8 cellular contexts compared by ENCODE assay signal in genomic region chr19:10543420-10544241, GRCh38. TPM values are rescaled to one million over a fixed set of nuclear protein-coding genes. Genes with fewer than 3 reads are reported as not detected.
A peak's percentile ranks its signal among the peaks of the same experiment; 100 is the strongest.
DNase-seq lines count a peak whose midpoint lies in the region; ATAC-seq and TF ChIP-seq lines count a peak whose summit lies in the region.

Gene ATG4D, plus strand, starts transcription at chr19:10543904. Its CDS starts 187 bp downstream, at chr19:10544091.

- peak within 1 kb of the TSS; percentile 89 for H3K27ac Mint-ChIP-seq in stimulated activated effector memory CD8-positive, alpha-beta T cell treated with anti-CD3 and anti-CD28 coated beads, Interleukin-12 subunit alpha, Interleukin-12 subunit beta, amount 100 ng/mL, for 72 hours

- peaks cover 13% of the 10 kb centered on the region; the same call in 1 of the 2 replicates for H3K9me1 ChIP-seq in IMR-90 (ENCODE audit: insufficient read depth, low read length)

- TF ChIP-seq RAD21 in IMR-90 (IDR thresholded peaks at IDR 0.05; ENCODE audit: low read length): no peak

- POLR2A ChIA-PET in IMR-90 (lab: Charles Lee; ENCODE audit: unreplicated experiment) (no interaction called here), Panc1 (lab: Charles Lee) (no interaction called here)

- no peak within 1 kb of the TSS; the same call in 2 of the 3 replicates for H2BK15ac ChIP-seq in IMR-90 (ENCODE audit: low read depth, low read length)

- H2AK9ac ChIP-seq in IMR-90 (replicated peaks; ENCODE audit: low read depth, low read length, poor library complexity): peak within 1 kb of the TSS; percentile 97

- TF ChIP-seq CTCF in IMR-90 (conservative IDR thresholded peaks at IDR 0.05; ENCODE audit: low read depth, low read length): no peak
- no peak for TF ChIP-seq CTCF in Panc1 (IDR thresholded peaks at IDR 0.05)
- TF ChIP-seq CTCF in esophagus squamous epithelium (IDR thresholded peaks at IDR 0.05): no peak

- H3K36me3 ChIP-seq in IMR-90 (ENCODE audit: control insufficient read depth, insufficient read depth, low read length) (peaks cover 16% of the 10 kb centered on the region), Panc1 (ENCODE audit: control insufficient read depth, insufficient read depth, low read length) (no peaks in the 10 kb centered on the region; the same call in 1 of the 2 replicates), esophagus squamous epithelium (peaks cover 0 to 34% (median 11%) of the 10 kb centered on the region in 3 donors)

- peak within 1 kb of the TSS; percentile 96 for H2AFZ ChIP-seq in IMR-90 (replicated peaks; ENCODE audit: low read length, poor library complexity)

- H3K18ac ChIP-seq in IMR-90 (ENCODE audit: low read depth, low read length): peak within 1 kb of the TSS; percentile 40; the same call in 1 of the 2 replicates

- H3K4me3 ChIP-seq in IMR-90 (ENCODE audit: insufficient read depth, low read depth, low read length) (peak within 1 kb of the TSS; percentile 97), Panc1 (ENCODE audit: low read depth in 2 of 2, low read length in 2 of 2) (peak within 1 kb of the TSS; percentile 59 to 77), esophagus squamous epithelium (peak within 1 kb of the TSS; percentile 82 to 96 (median 91))

- peak within 1 kb of the TSS; percentile 51; the same call in 1 of the 2 replicates for H3K23ac ChIP-seq in IMR-90 (ENCODE audit: low read depth, low read length)

- H3K4ac ChIP-seq in IMR-90 (ENCODE audit: low read depth, low read length): peak within 1 kb of the TSS; percentile 65

- H2AK5ac ChIP-seq in IMR-90 (ENCODE audit: low read depth, low read length): peak within 1 kb of the TSS; percentile 83

- peak within 1 kb of the TSS; percentile 77 for H2BK5ac ChIP-seq in IMR-90 (ENCODE audit: low read depth, low read length, poor library complexity, severe bottlenecking)

- H4K8ac ChIP-seq in IMR-90 (ENCODE audit: low read depth in 2 of 2, low read length in 2 of 2): peak within 1 kb of the TSS; percentile 79 to 83; a peak in 3 of 4 replicates

- peak within 1 kb of the TSS; percentile 96 for H3K4me2 ChIP-seq in IMR-90 (ENCODE audit: low read depth, low read length)

- peaks cover 39% of the 10 kb centered on the region for H3K36me3 Mint-ChIP-seq in stimulated activated effector memory CD8-positive, alpha-beta T cell treated with anti-CD3 and anti-CD28 coated beads, Interleukin-12 subunit alpha, Interleukin-12 subunit beta, amount 100 ng/mL, for 72 hours

- H3K9me3 Mint-ChIP-seq in stimulated activated effector memory CD8-positive, alpha-beta T cell treated with anti-CD3 and anti-CD28 coated beads, Interleukin-12 subunit alpha, Interleukin-12 subunit beta, amount 100 ng/mL, for 72 hours: no peaks in the 10 kb centered on the region

- H3K27me3 ChIP-seq in IMR-90 (ENCODE audit: control insufficient read depth, insufficient read depth, low read length) (peaks cover 3% of the 10 kb centered on the region), Panc1 (ENCODE audit: control insufficient read depth, insufficient read depth, low read length) (no peaks in the 10 kb centered on the region), esophagus squamous epithelium (peaks cover 0 to 6% (median 0%) of the 10 kb centered on the region in 4 donors)

- CTCF ChIA-PET in IMR-90 (lab: Yijun Ruan, JAX) (no interaction called here), Panc1 (lab: Charles Lee) (interaction anchor here (0.7 kb wide), 1 partner anchor 62 kb away, joined by 3 read pairs; no protein-coding TSS in a partner anchor)

- peak within 1 kb of the TSS; percentile 79 for H3K9ac ChIP-seq in IMR-90 (ENCODE audit: low read depth, low read length)

- H2BK120ac ChIP-seq in IMR-90 (ENCODE audit: low read depth, low read length): no peak within 1 kb of the TSS

- dilution Hi-C loops in IMR-90 (cut with HindIII; ENCODE audit: low sequenced_read_pairs, unreplicated experiment): no loop called here

- H4K91ac ChIP-seq in IMR-90 (ENCODE audit: insufficient read depth, low read depth, low read length): no peak within 1 kb of the TSS; the same call in 1 of the 2 replicates

- H3K4me1 ChIP-seq in IMR-90 (ENCODE audit: control insufficient read depth, insufficient read depth, low read length) (peaks cover 5% of the 10 kb centered on the region; the same call in 1 of the 2 replicates), Panc1 (ENCODE audit: control insufficient read depth, insufficient read depth, low read length) (no peaks in the 10 kb centered on the region), esophagus squamous epithelium (peaks cover 17 to 45% (median 20%) of the 10 kb centered on the region in 3 donors)

- peak within 1 kb of the TSS; percentile 39; the same call in 1 of the 2 replicates for H3K56ac ChIP-seq in IMR-90 (ENCODE audit: extremely low read depth, insufficient read depth, low read length)

- BruUV-seq in IMR-90 (replicated peaks; lab: Mats Ljungman, UMichigan): no TSS peak
- no TSS peak for BruUV-seq in Panc1 (replicated peaks; lab: Mats Ljungman, UMichigan)

- H3K4me1 Mint-ChIP-seq in stimulated activated effector memory CD8-positive, alpha-beta T cell treated with anti-CD3 and anti-CD28 coated beads, Interleukin-12 subunit alpha, Interleukin-12 subunit beta, amount 100 ng/mL, for 72 hours: peaks cover 20% of the 10 kb centered on the region

- no peak within 1 kb of the TSS for H2BK20ac ChIP-seq in IMR-90 (ENCODE audit: low read depth, low read length)

- H3K4me3 Mint-ChIP-seq in stimulated activated effector memory CD8-positive, alpha-beta T cell treated with anti-CD3 and anti-CD28 coated beads, Interleukin-12 subunit alpha, Interleukin-12 subunit beta, amount 100 ng/mL, for 72 hours: peak within 1 kb of the TSS; percentile 83

- peak within 1 kb of the TSS; percentile 66 for H3K14ac ChIP-seq in IMR-90 (replicated peaks; ENCODE audit: low read depth, low read length)

- peaks cover 8% of the 10 kb centered on the region for H4K20me1 ChIP-seq in IMR-90 (ENCODE audit: insufficient read depth, low read length)

- peaks cover 17 to 37% of the 10 kb centered on the region in 2 experiments for H3K79me1 ChIP-seq in IMR-90 (ENCODE audit: low read depth in 1 of 2, low read length in 2 of 2)

- H4K5ac ChIP-seq in IMR-90 (ENCODE audit: low read depth, low read length): peak within 1 kb of the TSS; percentile 36; the same call in 1 of the 2 replicates

- peak in 13 of 14 donors; percentile 23 to 87 (median 67) for DNase-seq in C1 segment of cervical spinal cord (lab: John Stamatoyannopoulos, UW)
- peak; percentile 47 for DNase-seq in IMR-90
- DNase-seq in Panc1 (ENCODE audit: low read depth, low spot score): no peak
- peak; percentile 83 to 88 for DNase-seq in activated T-cell treated with anti-CD3 and anti-CD28 coated beads, Interleukin-2, amount 50 U/mL, for 48 hours
- no peak for DNase-seq in esophagus squamous epithelium (lab: John Stamatoyannopoulos, UW)
- peak; percentile 76 for DNase-seq in myocyte (ENCODE audit: low read depth)
- DNase-seq in stimulated activated effector memory CD8-positive, alpha-beta T cell treated with anti-CD3 and anti-CD28 coated beads, Interleukin-12 subunit alpha, Interleukin-12 subunit beta, amount 100 ng/mL, for 72 hours (ENCODE audit: low spot score in 2 of 2): peak; percentile 82 to 87

- intact Hi-C loops in IMR-90 (cut with micrococcal nuclease): no loop called here
- intact Hi-C loops in Panc1 (cut with micrococcal nuclease; ENCODE audit: unreplicated experiment): no loop called here
- intact Hi-C loops in esophagus squamous epithelium (cut with DNase I): no loop called here

- peak; percentile 73 for ATAC-seq in GM19438 (IDR thresholded peaks at IDR 0.05; ENCODE audit: low read depth, unreplicated experiment)
- ATAC-seq in IMR-90 (ENCODE audit: low read depth): peak; percentile 97
- ATAC-seq in Panc1: peak; percentile 91
- peak; percentile 88 for ATAC-seq in stimulated activated effector memory CD8-positive, alpha-beta T cell treated with anti-CD3 and anti-CD28 coated beads, Interleukin-12 subunit alpha, Interleukin-12 subunit beta, amount 100 ng/mL, for 72 hours

- in situ Hi-C loops in IMR-90 (cut with MboI; ENCODE audit: low sequenced_read_pairs) (no loop called here), Panc1 (cut with HindIII; ENCODE audit: low pct_unique_long_range_greater_than_20kb, low sequenced_read_pairs) (no loop called here)

- H3K9me3 ChIP-seq in IMR-90 (ENCODE audit: control insufficient read depth, insufficient read depth, low read length): no peaks in the 10 kb centered on the region
- no peaks in the 10 kb centered on the region for H3K9me3 ChIP-seq in Panc1 (ENCODE audit: control insufficient read depth, insufficient read depth, low read depth, low read length)
- no peaks in the 10 kb centered on the region for H3K9me3 ChIP-seq in esophagus squamous epithelium

- TF ChIP-seq POLR2A in IMR-90 (IDR thresholded peaks at IDR 0.05; ENCODE audit: low read depth, low read length) (peak; percentile 83), esophagus squamous epithelium (IDR thresholded peaks at IDR 0.05) (peak in 2 of 4 donors; percentile 81 to 88)

- WGBS in IMR-90 (ENCODE audit: extremely low coverage in 2 of 2, insufficient read length in 1 of 2), 2 experiments: 3% methylated on average over 32 of the region's 79 CpGs; no CpG with 5 or more reads in 1 of the 2 experiments
- 2 to 5% methylated on average over 5 to 7 of the region's 79 CpGs for WGBS in esophagus squamous epithelium, 2 donors

- peak within 1 kb of the TSS; percentile 87 for H3K27ac ChIP-seq in IMR-90 (ENCODE audit: insufficient read depth, low read length)
- H3K27ac ChIP-seq in Panc1 (ENCODE audit: low read length): peak within 1 kb of the TSS; percentile 69
- H3K27ac ChIP-seq in esophagus squamous epithelium: peak within 1 kb of the TSS; percentile 86 to 98 (median 96)

TF ChIP-seq in IMR-90, 13 proteins besides CTCF, POLR2A, EP300 and RAD21 (continues in another document):
- TF ChIP-seq MAFK (IDR thresholded peaks at IDR 0.05; ENCODE audit: low read depth, low read length): no peak
- no peak for TF ChIP-seq CEBPB (IDR thresholded peaks at IDR 0.05; ENCODE audit: low read depth, low read length)
- TF ChIP-seq, protein P1, sequence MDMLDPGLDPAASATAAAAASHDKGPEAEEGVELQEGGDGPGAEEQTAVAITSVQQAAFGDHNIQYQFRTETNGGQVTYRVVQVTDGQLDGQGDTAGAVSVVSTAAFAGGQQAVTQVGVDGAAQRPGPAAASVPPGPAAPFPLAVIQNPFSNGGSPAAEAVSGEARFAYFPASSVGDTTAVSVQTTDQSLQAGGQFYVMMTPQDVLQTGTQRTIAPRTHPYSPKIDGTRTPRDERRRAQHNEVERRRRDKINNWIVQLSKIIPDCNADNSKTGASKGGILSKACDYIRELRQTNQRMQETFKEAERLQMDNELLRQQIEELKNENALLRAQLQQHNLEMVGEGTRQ (IDR thresholded peaks at IDR 0.05; ENCODE audit: low read depth, low read length): no peak

RNA-seq across cellular contexts. Expression of gene ATG4D, which starts in this region (rescaled TPM):
- 8.2 and 9.2 TPM in 2 replicates for total RNA-seq in IMR-90 (2012; rRNA removed)
- polyA plus RNA-seq in IMR-90 (2012; rRNA removed): 21.8 and 22.0 TPM in 2 replicates
- 14.2 and 23.7 TPM in 2 replicates for polyA plus RNA-seq in IMR-90 (2012; cell fraction: cytosol; rRNA removed)
- polyA plus RNA-seq in IMR-90 (2012; cell fraction: nucleus; rRNA removed; ENCODE audit: low replicate concordance): 67.7 and 136 TPM in 2 replicates
- total RNA-seq in Panc1 (2021; ENCODE audit: unreplicated experiment): 28.0 TPM
- 38.6 TPM for polyA plus RNA-seq in Panc1 (2012; ENCODE audit: insufficient read length)
- total RNA-seq in esophagus squamous epithelium: 10 to 100 TPM; 46.5 to 59.3 (median 51.4) TPM
- 36.8 and 52.8 TPM in 2 replicates for total RNA-seq in myocyte
- polyA plus RNA-seq in myocyte (2012): 33.2 TPM

Comparison
In these comparisons a context has a peak if more than half of its experiments do, and no peak if none do; other contexts are left out.
1. DNase-seq: peak in C1 segment of cervical spinal cord (13 of 14), IMR-90 (single experiment), activated T-cell treated with anti-CD3 and anti-CD28 coated beads, Interleukin-2, amount 50 U/mL, for 48 hours (2 of 2), myocyte (single experiment) and stimulated activated effector memory CD8-positive, alpha-beta T cell treated with anti-CD3 and anti-CD28 coated beads, Interleukin-12 subunit alpha, Interleukin-12 subunit beta, amount 100 ng/mL, for 72 hours (2 of 2); none in Panc1 (single experiment) and esophagus squamous epithelium (single experiment).
2. Peak in every context shown above with its lines, with median percentiles within 50 percentile points of each other: ATAC-seq, H3K27ac ChIP-seq and H3K4me3 ChIP-seq.